ENCODE assay signal across 1 cellular context in genomic region chrX:40100537-40101429, GRCh38.
TF ChIP-seq lines count a peak whose summit lies in the region.

No MANE protein-coding gene starts in this region.

TF ChIP-seq in HEK293, 187 proteins besides CTCF, POLR2A, EP300 and RAD21 (continued from another document and continues in another):
- TF ChIP-seq, protein P1, sequence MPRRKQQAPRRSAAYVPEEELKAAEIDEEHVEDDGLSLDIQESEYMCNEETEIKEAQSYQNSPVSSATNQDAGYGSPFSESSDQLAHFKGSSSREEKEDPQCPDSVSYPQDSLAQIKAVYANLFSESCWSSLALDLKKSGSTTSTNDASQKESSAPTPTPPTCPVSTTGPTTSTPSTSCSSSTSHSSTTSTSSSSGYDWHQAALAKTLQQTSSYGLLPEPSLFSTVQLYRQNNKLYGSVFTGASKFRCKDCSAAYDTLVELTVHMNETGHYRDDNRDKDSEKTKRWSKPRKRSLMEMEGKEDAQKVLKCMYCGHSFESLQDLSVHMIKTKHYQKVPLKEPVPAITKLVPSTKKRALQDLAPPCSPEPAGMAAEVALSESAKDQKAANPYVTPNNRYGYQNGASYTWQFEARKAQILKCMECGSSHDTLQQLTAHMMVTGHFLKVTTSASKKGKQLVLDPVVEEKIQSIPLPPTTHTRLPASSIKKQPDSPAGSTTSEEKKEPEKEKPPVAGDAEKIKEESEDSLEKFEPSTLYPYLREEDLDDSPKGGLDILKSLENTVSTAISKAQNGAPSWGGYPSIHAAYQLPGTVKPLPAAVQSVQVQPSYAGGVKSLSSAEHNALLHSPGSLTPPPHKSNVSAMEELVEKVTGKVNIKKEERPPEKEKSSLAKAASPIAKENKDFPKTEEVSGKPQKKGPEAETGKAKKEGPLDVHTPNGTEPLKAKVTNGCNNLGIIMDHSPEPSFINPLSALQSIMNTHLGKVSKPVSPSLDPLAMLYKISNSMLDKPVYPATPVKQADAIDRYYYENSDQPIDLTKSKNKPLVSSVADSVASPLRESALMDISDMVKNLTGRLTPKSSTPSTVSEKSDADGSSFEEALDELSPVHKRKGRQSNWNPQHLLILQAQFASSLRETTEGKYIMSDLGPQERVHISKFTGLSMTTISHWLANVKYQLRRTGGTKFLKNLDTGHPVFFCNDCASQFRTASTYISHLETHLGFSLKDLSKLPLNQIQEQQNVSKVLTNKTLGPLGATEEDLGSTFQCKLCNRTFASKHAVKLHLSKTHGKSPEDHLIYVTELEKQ (tag by site-specific recombination; IDR thresholded peaks at IDR 0.05; ENCODE audit: borderline replicate concordance): 0 out of 2 replicates have a peak, but pooled peaks have one; percentile 21
- TF ChIP-seq, protein P2, sequence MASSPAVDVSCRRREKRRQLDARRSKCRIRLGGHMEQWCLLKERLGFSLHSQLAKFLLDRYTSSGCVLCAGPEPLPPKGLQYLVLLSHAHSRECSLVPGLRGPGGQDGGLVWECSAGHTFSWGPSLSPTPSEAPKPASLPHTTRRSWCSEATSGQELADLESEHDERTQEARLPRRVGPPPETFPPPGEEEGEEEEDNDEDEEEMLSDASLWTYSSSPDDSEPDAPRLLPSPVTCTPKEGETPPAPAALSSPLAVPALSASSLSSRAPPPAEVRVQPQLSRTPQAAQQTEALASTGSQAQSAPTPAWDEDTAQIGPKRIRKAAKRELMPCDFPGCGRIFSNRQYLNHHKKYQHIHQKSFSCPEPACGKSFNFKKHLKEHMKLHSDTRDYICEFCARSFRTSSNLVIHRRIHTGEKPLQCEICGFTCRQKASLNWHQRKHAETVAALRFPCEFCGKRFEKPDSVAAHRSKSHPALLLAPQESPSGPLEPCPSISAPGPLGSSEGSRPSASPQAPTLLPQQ (tag by site-specific recombination; IDR thresholded peaks at IDR 0.05): 0 out of 2 replicates have a peak, but pooled peaks have one; percentile 10
- TF ChIP-seq KLF16 (tag by site-specific recombination; IDR thresholded peaks at IDR 0.05): 0 out of 2 replicates have a peak, but pooled peaks have one; percentile 31
- TF ChIP-seq ZNF658 (tag by site-specific recombination; IDR thresholded peaks at IDR 0.05): no peak
- peak; percentile 66 for TF ChIP-seq OSR2 (tag by site-specific recombination; IDR thresholded peaks at IDR 0.05)
- no peak for TF ChIP-seq ZNF670 (tag by site-specific recombination; IDR thresholded peaks at IDR 0.05; ENCODE audit: low read depth)
- no peak for TF ChIP-seq HOXD13 (CRISPR knock-in tag; IDR thresholded peaks at IDR 0.05; ENCODE audit: borderline replicate concordance)
- peak; percentile 93 for TF ChIP-seq WT1 (tag by site-specific recombination; IDR thresholded peaks at IDR 0.05)
- TF ChIP-seq ZNF776 (tag by site-specific recombination; IDR thresholded peaks at IDR 0.05; ENCODE audit: borderline replicate concordance): no peak
- TF ChIP-seq ZFP3 (tag by site-specific recombination; IDR thresholded peaks at IDR 0.05; ENCODE audit: low read depth): no peak
- no peak for TF ChIP-seq ZNF777 (tag by site-specific recombination; IDR thresholded peaks at IDR 0.05; ENCODE audit: borderline replicate concordance)
- TF ChIP-seq ZNF639 (tag by site-specific recombination; IDR thresholded peaks at IDR 0.05): peak; percentile 23; the same call in 1 of the 2 replicates
- TF ChIP-seq ZNF76 (tag by site-specific recombination; IDR thresholded peaks at IDR 0.05; ENCODE audit: borderline replicate concordance, low read depth): peak; percentile 58; the same call in 1 of the 2 replicates
- no peak for TF ChIP-seq ZNF184 (tag by site-specific recombination; IDR thresholded peaks at IDR 0.05)
- peak; percentile 97 for TF ChIP-seq IKZF3 (tag by site-specific recombination; IDR thresholded peaks at IDR 0.05)
- TF ChIP-seq ZEB2 (tag by site-specific recombination; IDR thresholded peaks at IDR 0.05): no peak
- no peak for TF ChIP-seq HOXA7 (CRISPR knock-in tag; IDR thresholded peaks at IDR 0.05; ENCODE audit: borderline replicate concordance)
- peak; percentile 83 for TF ChIP-seq ZFHX2 (tag by site-specific recombination; conservative IDR thresholded peaks at IDR 0.05)
- TF ChIP-seq, protein P3, sequence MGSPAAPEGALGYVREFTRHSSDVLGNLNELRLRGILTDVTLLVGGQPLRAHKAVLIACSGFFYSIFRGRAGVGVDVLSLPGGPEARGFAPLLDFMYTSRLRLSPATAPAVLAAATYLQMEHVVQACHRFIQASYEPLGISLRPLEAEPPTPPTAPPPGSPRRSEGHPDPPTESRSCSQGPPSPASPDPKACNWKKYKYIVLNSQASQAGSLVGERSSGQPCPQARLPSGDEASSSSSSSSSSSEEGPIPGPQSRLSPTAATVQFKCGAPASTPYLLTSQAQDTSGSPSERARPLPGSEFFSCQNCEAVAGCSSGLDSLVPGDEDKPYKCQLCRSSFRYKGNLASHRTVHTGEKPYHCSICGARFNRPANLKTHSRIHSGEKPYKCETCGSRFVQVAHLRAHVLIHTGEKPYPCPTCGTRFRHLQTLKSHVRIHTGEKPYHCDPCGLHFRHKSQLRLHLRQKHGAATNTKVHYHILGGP (tag by site-specific recombination; IDR thresholded peaks at IDR 0.05): no peak
- no peak for TF ChIP-seq ZNF585B (tag by site-specific recombination; IDR thresholded peaks at IDR 0.05)
- TF ChIP-seq BCL11B (tag by site-specific recombination; IDR thresholded peaks at IDR 0.05; ENCODE audit: low read depth): 0 out of 2 replicates have a peak, but pooled peaks have one; percentile 17
- TF ChIP-seq ZNF48 (tag by site-specific recombination; IDR thresholded peaks at IDR 0.05): no peak
- TF ChIP-seq ZNF561 (tag by site-specific recombination; IDR thresholded peaks at IDR 0.05; ENCODE audit: borderline replicate concordance): 0 out of 2 replicates have a peak, but pooled peaks have one; percentile 41
- TF ChIP-seq, protein P4, sequence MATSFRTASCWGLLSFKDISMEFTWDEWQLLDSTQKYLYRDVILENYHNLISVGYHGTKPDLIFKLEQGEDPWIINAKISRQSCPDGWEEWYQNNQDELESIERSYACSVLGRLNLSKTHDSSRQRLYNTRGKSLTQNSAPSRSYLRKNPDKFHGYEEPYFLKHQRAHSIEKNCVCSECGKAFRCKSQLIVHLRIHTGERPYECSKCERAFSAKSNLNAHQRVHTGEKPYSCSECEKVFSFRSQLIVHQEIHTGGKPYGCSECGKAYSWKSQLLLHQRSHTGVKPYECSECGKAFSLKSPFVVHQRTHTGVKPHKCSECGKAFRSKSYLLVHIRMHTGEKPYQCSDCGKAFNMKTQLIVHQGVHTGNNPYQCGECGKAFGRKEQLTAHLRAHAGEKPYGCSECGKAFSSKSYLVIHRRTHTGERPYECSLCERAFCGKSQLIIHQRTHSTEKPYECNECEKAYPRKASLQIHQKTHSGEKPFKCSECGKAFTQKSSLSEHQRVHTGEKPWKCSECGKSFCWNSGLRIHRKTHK (tag by site-specific recombination; IDR thresholded peaks at IDR 0.05): no peak
- peak; percentile 95 for TF ChIP-seq ZBTB48 (tag by site-specific recombination; IDR thresholded peaks at IDR 0.05)
- TF ChIP-seq ZNF302 (tag by site-specific recombination; IDR thresholded peaks at IDR 0.05; ENCODE audit: low read depth): no peak
- no peak for TF ChIP-seq GLI4 (tag by site-specific recombination; IDR thresholded peaks at IDR 0.05)
- no peak for TF ChIP-seq ZNF391 (tag by site-specific recombination; IDR thresholded peaks at IDR 0.05; ENCODE audit: borderline replicate concordance, low read depth)
- TF ChIP-seq, protein P5, sequence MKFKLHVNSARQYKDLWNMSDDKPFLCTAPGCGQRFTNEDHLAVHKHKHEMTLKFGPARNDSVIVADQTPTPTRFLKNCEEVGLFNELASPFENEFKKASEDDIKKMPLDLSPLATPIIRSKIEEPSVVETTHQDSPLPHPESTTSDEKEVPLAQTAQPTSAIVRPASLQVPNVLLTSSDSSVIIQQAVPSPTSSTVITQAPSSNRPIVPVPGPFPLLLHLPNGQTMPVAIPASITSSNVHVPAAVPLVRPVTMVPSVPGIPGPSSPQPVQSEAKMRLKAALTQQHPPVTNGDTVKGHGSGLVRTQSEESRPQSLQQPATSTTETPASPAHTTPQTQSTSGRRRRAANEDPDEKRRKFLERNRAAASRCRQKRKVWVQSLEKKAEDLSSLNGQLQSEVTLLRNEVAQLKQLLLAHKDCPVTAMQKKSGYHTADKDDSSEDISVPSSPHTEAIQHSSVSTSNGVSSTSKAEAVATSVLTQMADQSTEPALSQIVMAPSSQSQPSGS (tag by site-specific recombination; IDR thresholded peaks at IDR 0.05; ENCODE audit: low read depth): peak; percentile 29; the same call in 1 of the 2 replicates
- no peak for TF ChIP-seq ZNF549 (tag by site-specific recombination; IDR thresholded peaks at IDR 0.05)
- no peak for TF ChIP-seq ZNF169 (tag by site-specific recombination; IDR thresholded peaks at IDR 0.05)
- TF ChIP-seq BCL11A (tag by site-specific recombination; IDR thresholded peaks at IDR 0.05; ENCODE audit: low read depth): no peak
- TF ChIP-seq SP7 (tag by site-specific recombination; IDR thresholded peaks at IDR 0.05): peak; percentile 58
- peak; percentile 53 for TF ChIP-seq ZIC2 (tag by site-specific recombination; IDR thresholded peaks at IDR 0.05)
- no peak for TF ChIP-seq ZNF280C (tag by site-specific recombination; IDR thresholded peaks at IDR 0.05)
- peak; percentile 56 for TF ChIP-seq ZNF423 (tag by site-specific recombination; IDR thresholded peaks at IDR 0.05)
- no peak for TF ChIP-seq ZNF837 (tag by site-specific recombination; IDR thresholded peaks at IDR 0.05)
- TF ChIP-seq, protein P6, sequence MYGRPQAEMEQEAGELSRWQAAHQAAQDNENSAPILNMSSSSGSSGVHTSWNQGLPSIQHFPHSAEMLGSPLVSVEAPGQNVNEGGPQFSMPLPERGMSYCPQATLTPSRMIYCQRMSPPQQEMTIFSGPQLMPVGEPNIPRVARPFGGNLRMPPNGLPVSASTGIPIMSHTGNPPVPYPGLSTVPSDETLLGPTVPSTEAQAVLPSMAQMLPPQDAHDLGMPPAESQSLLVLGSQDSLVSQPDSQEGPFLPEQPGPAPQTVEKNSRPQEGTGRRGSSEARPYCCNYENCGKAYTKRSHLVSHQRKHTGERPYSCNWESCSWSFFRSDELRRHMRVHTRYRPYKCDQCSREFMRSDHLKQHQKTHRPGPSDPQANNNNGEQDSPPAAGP (tag by site-specific recombination; IDR thresholded peaks at IDR 0.05): 0 out of 2 replicates have a peak, but pooled peaks have one; percentile 42
- no peak for TF ChIP-seq ZNF2 (tag by site-specific recombination; IDR thresholded peaks at IDR 0.05)
- TF ChIP-seq, protein P7, sequence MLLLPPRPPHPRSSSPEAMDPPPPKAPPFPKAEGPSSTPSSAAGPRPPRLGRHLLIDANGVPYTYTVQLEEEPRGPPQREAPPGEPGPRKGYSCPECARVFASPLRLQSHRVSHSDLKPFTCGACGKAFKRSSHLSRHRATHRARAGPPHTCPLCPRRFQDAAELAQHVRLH (tag by site-specific recombination; IDR thresholded peaks at IDR 0.05): peak; percentile 78
- TF ChIP-seq ZNF560 (tag by site-specific recombination; IDR thresholded peaks at IDR 0.05; ENCODE audit: borderline replicate concordance): no peak
- no peak for TF ChIP-seq ZNF426 (tag by site-specific recombination; IDR thresholded peaks at IDR 0.05)
- peak; percentile 92; the same call in 1 of the 2 replicates for TF ChIP-seq MZF1 (tag by site-specific recombination; IDR thresholded peaks at IDR 0.05; ENCODE audit: borderline replicate concordance)
- TF ChIP-seq ZNF747 (tag by site-specific recombination; IDR thresholded peaks at IDR 0.05): no peak
- 0 out of 2 replicates have a peak, but pooled peaks have one; percentile 9 for TF ChIP-seq ZBTB10 (tag by site-specific recombination; IDR thresholded peaks at IDR 0.05)
- no peak for TF ChIP-seq ZNF114 (tag by site-specific recombination; IDR thresholded peaks at IDR 0.05)
- no peak for TF ChIP-seq YY2 (tag by site-specific recombination; IDR thresholded peaks at IDR 0.05)
- no peak for TF ChIP-seq SP3 (tag by site-specific recombination; IDR thresholded peaks at IDR 0.05)
- TF ChIP-seq ZNF221 (tag by site-specific recombination; IDR thresholded peaks at IDR 0.05; ENCODE audit: borderline replicate concordance): no peak
- no peak for TF ChIP-seq ZNF155 (tag by site-specific recombination; IDR thresholded peaks at IDR 0.05)
- peak; percentile 73 for TF ChIP-seq FEZF1 (tag by site-specific recombination; IDR thresholded peaks at IDR 0.05)
